Comparison of ENCODE assay signal across 8 cellular contexts in genomic region chr6:16769131-16769985, GRCh38. TPM values are rescaled to one million over a fixed set of nuclear protein-coding genes. Genes with fewer than 3 reads are reported as not detected.
A peak's percentile ranks its signal among the peaks of the same experiment; 100 is the strongest.
DNase-seq lines count a peak whose midpoint lies in the region; ATAC-seq, FAIRE-seq and TF ChIP-seq lines count a peak whose summit lies in the region.

No MANE protein-coding gene starts in this region.

- DNase-seq in NCI-H69 (lab: John Stamatoyannopoulos, UW), result peak; percentile 87
- DNase-seq in activated CD8-positive, alpha-beta memory T cell treated with anti-CD3 and anti-CD28 coated beads, Interleukin-2, amount 50 U/mL, for 48 hours, result peak; percentile 61
- peak; percentile 85 for DNase-seq in fibroblast of pulmonary artery (ENCODE audit: low read depth)
- DNase-seq in cerebellum (ENCODE audit: low spot score), result no peak
- no peak for DNase-seq in NCI-H1930 (lab: John Stamatoyannopoulos, UW)
- DNase-seq in D721Med (ENCODE audit: insufficient read length, low spot score), result no peak

- TF ChIP-seq CTCF in fibroblast of pulmonary artery (IDR thresholded peaks at IDR 0.05; ENCODE audit: low read length, missing control alignments), result no peak
- no peak for TF ChIP-seq CTCF in D721Med (IDR thresholded peaks at IDR 0.05; ENCODE audit: insufficient read depth, missing control alignments)

- peak overlapping the region; percentile 5 for H3K4me3 ChIP-seq in fibroblast of pulmonary artery (replicated peaks; ENCODE audit: low read depth, low read length)
- H3K4me3 ChIP-seq in skeletal muscle satellite cell (ENCODE audit: low read length), result peak overlapping the region; percentile 30

- no peak for FAIRE-seq in D721Med (lab: Jason Lieb, UNC)

- H3K36me3 ChIP-seq in skeletal muscle satellite cell (ENCODE audit: insufficient read depth, low read length), result no peaks in the 10 kb centered on the region

- H3K9me3 ChIP-seq in skeletal muscle satellite cell (replicated peaks; ENCODE audit: low read length), result no peaks in the 10 kb centered on the region

- peak overlapping the region; percentile 73 for H3K4me2 ChIP-seq in skeletal muscle satellite cell (ENCODE audit: low read length)

- H3K4me1 ChIP-seq in skeletal muscle satellite cell (ENCODE audit: control insufficient read depth, insufficient read depth, low read length), result peaks cover 62% of the 10 kb centered on the region

- peak; percentile 51 for ATAC-seq in GM19025 (IDR thresholded peaks at IDR 0.05; ENCODE audit: low read depth, unreplicated experiment)

- H3K27me3 ChIP-seq in skeletal muscle satellite cell (ENCODE audit: control insufficient read depth, insufficient read depth, low read length), result no peaks in the 10 kb centered on the region

- peak overlapping the region; percentile 47 for H3K9ac ChIP-seq in skeletal muscle satellite cell (ENCODE audit: low read depth, low read length)

RNA-seq across cellular contexts. Expression of gene ATXN1, which starts 8.1 kb away (rescaled TPM):
- total RNA-seq in skeletal muscle satellite cell (2012; rRNA removed), result 8.1 and 10.9 TPM in 2 replicates
- total RNA-seq in cerebellum, result 38.8 TPM

Comparison
In these comparisons a context has a peak if more than half of its experiments do, and no peak if none do; other contexts are left out.
1. DNase-seq: peak in NCI-H69 (single experiment), activated CD8-positive, alpha-beta memory T cell treated with anti-CD3 and anti-CD28 coated beads, Interleukin-2, amount 50 U/mL, for 48 hours (single experiment) and fibroblast of pulmonary artery (single experiment); none in cerebellum (single experiment), NCI-H1930 (0 of 2) and D721Med (single experiment).